Comparison of ENCODE assay signal across 8 cellular contexts in genomic region chr2:127086800-127087737, GRCh38. TPM values are rescaled to one million over a fixed set of nuclear protein-coding genes. Genes with fewer than 3 reads are reported as not detected.
DNase-seq lines count a peak whose midpoint lies in the region; ATAC-seq and TF ChIP-seq lines count a peak whose summit lies in the region.

No MANE protein-coding gene starts in this region.

- H3K9me3 ChIP-seq in BE2C: no peaks in the 10 kb centered on the region

- H3K4me3 ChIP-seq in BE2C (ENCODE audit: low read depth, low read length): peak overlapping the region; percentile 15; the same call in 1 of the 2 replicates

- no peaks in the 10 kb centered on the region for H3K9me3 Mint-ChIP-seq in immature natural killer cell
- no peaks in the 10 kb centered on the region for H3K9me3 Mint-ChIP-seq in stimulated activated naive CD8-positive, alpha-beta T cell treated with anti-CD3 and anti-CD28 coated beads, Interleukin-15, amount 100 ng/mL, for 72 hours
- H3K9me3 Mint-ChIP-seq in MCF 10A (ENCODE audit: unreplicated experiment): no peaks in the 10 kb centered on the region

- peak; percentile 66 for ATAC-seq in HG03521 (IDR thresholded peaks at IDR 0.05; ENCODE audit: unreplicated experiment)
- peak; percentile 3 for ATAC-seq in stimulated activated naive CD8-positive, alpha-beta T cell treated with anti-CD3 and anti-CD28 coated beads, Interleukin-15, amount 100 ng/mL, for 72 hours

- H3K4me3 Mint-ChIP-seq in immature natural killer cell (peak overlapping the region; percentile 57 to 79 (median 76)), MCF 10A (ENCODE audit: unreplicated experiment) (no peak overlapping the region)
- peak overlapping the region; percentile 52 to 83 for H3K4me3 Mint-ChIP-seq in stimulated activated naive CD8-positive, alpha-beta T cell treated with anti-CD3 and anti-CD28 coated beads, Interleukin-15, amount 100 ng/mL, for 72 hours

- H3K27me3 Mint-ChIP-seq in immature natural killer cell (ENCODE audit: low read depth in 3 of 3) (peaks cover 2 to 15% (median 12%) of the 10 kb centered on the region in 3 donors), MCF 10A (ENCODE audit: insufficient read depth, unreplicated experiment) (no peaks in the 10 kb centered on the region)
- no peaks in the 10 kb centered on the region for H3K27me3 Mint-ChIP-seq in stimulated activated naive CD8-positive, alpha-beta T cell treated with anti-CD3 and anti-CD28 coated beads, Interleukin-15, amount 100 ng/mL, for 72 hours

- H3K36me3 Mint-ChIP-seq in immature natural killer cell (no peaks in the 10 kb centered on the region), MCF 10A (ENCODE audit: insufficient read depth, unreplicated experiment) (no peaks in the 10 kb centered on the region)

- CTCF ChIA-PET in MCF 10A (lab: Yijun Ruan, JAX): no interaction called here

- intact Hi-C loops in MCF 10A (cut with micrococcal nuclease): no loop called here

- peak; percentile 60 for DNase-seq in BE2C
- DNase-seq in GM20000 (ENCODE audit: low spot score): peak; percentile 86
- peak; percentile 76 for DNase-seq in amniotic epithelial cell (ENCODE audit: low read depth)
- DNase-seq in immature natural killer cell: peak; percentile 36 to 55 (median 41)
- DNase-seq in stimulated activated naive CD8-positive, alpha-beta T cell treated with anti-CD3 and anti-CD28 coated beads, Interleukin-15, amount 100 ng/mL, for 72 hours: peak in 1 of 2 donors; percentile 59
- no peak for DNase-seq in MCF 10A (ENCODE audit: unreplicated experiment)
- DNase-seq in superior temporal gyrus (ENCODE audit: extremely low spot score): no peak

- no peaks in the 10 kb centered on the region for H3K36me3 ChIP-seq in BE2C

- no peaks in the 10 kb centered on the region for H3K27me3 ChIP-seq in BE2C

- H3K27ac Mint-ChIP-seq in immature natural killer cell: peak overlapping the region; percentile 82 to 99 (median 96)
- peak overlapping the region; percentile 56 to 86 for H3K27ac Mint-ChIP-seq in stimulated activated naive CD8-positive, alpha-beta T cell treated with anti-CD3 and anti-CD28 coated beads, Interleukin-15, amount 100 ng/mL, for 72 hours
- H3K27ac Mint-ChIP-seq in MCF 10A (ENCODE audit: low read depth, unreplicated experiment): no peak overlapping the region

- H3K4me1 Mint-ChIP-seq in immature natural killer cell: peaks cover 52 to 65% of the 10 kb centered on the region in 2 donors
- peaks cover 63% of the 10 kb centered on the region for H3K4me1 Mint-ChIP-seq in stimulated activated naive CD8-positive, alpha-beta T cell treated with anti-CD3 and anti-CD28 coated beads, Interleukin-15, amount 100 ng/mL, for 72 hours
- H3K4me1 Mint-ChIP-seq in MCF 10A (ENCODE audit: insufficient read depth, unreplicated experiment): peaks cover 42% of the 10 kb centered on the region

- no peak for TF ChIP-seq CTCF in BE2C (IDR thresholded peaks at IDR 0.05; ENCODE audit: low read depth, low read length)
- no peak for TF ChIP-seq CTCF in GM20000 (IDR thresholded peaks at IDR 0.05; ENCODE audit: extremely low read depth, missing control alignments)
- no peak for TF ChIP-seq CTCF in MCF 10A (IDR thresholded peaks at IDR 0.05; ENCODE audit: unreplicated experiment)

- POLR2A ChIA-PET in MCF 10A (lab: Yijun Ruan, JAX): no interaction called here

- H3K4me1 ChIP-seq in BE2C: peaks cover 11% of the 10 kb centered on the region

- no TSS peak for BruUV-seq in MCF 10A (replicated peaks; lab: Mats Ljungman, UMichigan)

RNA-seq across cellular contexts. Expression of gene BIN1, which starts 19.9 kb away (rescaled TPM):
- polyA plus RNA-seq in BE2C (2012; ENCODE audit: insufficient read depth, insufficient read length, low read depth): 83.3 TPM
- polyA plus RNA-seq in immature natural killer cell: 100 to 1,000 TPM; 110 to 169 (median 167) TPM
- total RNA-seq in MCF 10A (2022): 22.4 and 29.6 TPM in 2 replicates

Comparison
In these comparisons a context has a peak if more than half of its experiments do, and no peak if none do; other contexts are left out.
1. DNase-seq: peak in BE2C (single experiment), GM20000 (single experiment), amniotic epithelial cell (single experiment) and immature natural killer cell (3 of 3); none in MCF 10A (single experiment) and superior temporal gyrus (single experiment).